1 cellular context compared by ENCODE assay signal in genomic region chr7:64651632-64652165, GRCh38.
TF ChIP-seq lines count a peak whose summit lies in the region.

No MANE protein-coding gene starts in this region.

TF ChIP-seq in HepG2, 621 proteins besides CTCF, POLR2A, EP300 and RAD21:
- peak; percentile 22; the same call in 1 of the 2 replicates for TF ChIP-seq STAG1 (CRISPR knock-in tag; IDR thresholded peaks at IDR 0.05)
- TF ChIP-seq, protein P1, sequence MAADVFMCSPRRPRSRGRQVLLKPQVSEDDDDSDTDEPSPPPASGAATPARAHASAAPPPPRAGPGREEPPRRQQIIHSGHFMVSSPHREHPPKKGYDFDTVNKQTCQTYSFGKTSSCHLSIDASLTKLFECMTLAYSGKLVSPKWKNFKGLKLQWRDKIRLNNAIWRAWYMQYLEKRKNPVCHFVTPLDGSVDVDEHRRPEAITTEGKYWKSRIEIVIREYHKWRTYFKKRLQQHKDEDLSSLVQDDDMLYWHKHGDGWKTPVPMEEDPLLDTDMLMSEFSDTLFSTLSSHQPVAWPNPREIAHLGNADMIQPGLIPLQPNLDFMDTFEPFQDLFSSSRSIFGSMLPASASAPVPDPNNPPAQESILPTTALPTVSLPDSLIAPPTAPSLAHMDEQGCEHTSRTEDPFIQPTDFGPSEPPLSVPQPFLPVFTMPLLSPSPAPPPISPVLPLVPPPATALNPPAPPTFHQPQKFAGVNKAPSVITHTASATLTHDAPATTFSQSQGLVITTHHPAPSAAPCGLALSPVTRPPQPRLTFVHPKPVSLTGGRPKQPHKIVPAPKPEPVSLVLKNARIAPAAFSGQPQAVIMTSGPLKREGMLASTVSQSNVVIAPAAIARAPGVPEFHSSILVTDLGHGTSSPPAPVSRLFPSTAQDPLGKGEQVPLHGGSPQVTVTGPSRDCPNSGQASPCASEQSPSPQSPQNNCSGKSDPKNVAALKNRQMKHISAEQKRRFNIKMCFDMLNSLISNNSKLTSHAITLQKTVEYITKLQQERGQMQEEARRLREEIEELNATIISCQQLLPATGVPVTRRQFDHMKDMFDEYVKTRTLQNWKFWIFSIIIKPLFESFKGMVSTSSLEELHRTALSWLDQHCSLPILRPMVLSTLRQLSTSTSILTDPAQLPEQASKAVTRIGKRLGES (CRISPR knock-in tag; IDR thresholded peaks at IDR 0.05; ENCODE audit: borderline replicate concordance): no peak
- TF ChIP-seq, protein P2, sequence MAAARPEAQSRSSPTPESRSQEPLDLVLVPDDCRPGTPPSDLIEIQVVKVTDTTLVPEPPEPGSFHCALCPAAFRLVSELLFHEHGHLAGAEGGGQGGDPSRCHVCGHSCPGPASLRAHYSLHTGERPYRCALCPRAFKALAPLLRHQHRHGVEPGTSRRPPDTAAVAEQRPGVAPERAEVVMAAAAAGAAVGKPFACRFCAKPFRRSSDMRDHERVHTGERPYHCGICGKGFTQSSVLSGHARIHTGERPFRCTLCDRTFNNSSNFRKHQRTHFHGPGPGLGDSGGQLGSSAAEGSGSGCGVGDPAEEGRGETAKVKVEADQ (CRISPR knock-in tag; IDR thresholded peaks at IDR 0.05; ENCODE audit: borderline replicate concordance): no peak
